ENCODE assay signal across 16 cellular contexts in genomic region chr6:3376888-3377535, GRCh38.
DNase-seq lines count a peak whose midpoint lies in the region; TF ChIP-seq lines count a peak whose summit lies in the region.
"Had no signal": no experiment of that assay in that cellular context is flagged by ENCODE, and none has a peak within 500 bp of the region (broad histone marks: within the 10 kb centered on the region; RNA-seq: fewer than 3 reads in every experiment).

No MANE protein-coding gene starts in this region.

- H3K18ac ChIP-seq in H9 (ENCODE audit: insufficient read length, low read depth, low read length) = peak overlapping the region; percentile 6

- H3K56ac ChIP-seq in H9 (ENCODE audit: insufficient read length, low read depth, low read length) = no peak overlapping the region

- H3K23ac ChIP-seq in H9 (ENCODE audit: insufficient read length, low read depth, low read length) = no peak overlapping the region

- H2BK15ac ChIP-seq in H9 (ENCODE audit: low read depth, low read length) = no peak overlapping the region

- in situ Hi-C loops in GM13977 (cut with MboI; ENCODE audit: low pct_unique_long_range_greater_than_20kb, low sequenced_read_pairs, unreplicated experiment) (no loop called here), KBM-7 (cut with MboI; ENCODE audit: low pct_unique_long_range_greater_than_20kb, low sequenced_read_pairs) (no loop called here)

- H3K4me3 ChIP-seq in esophagus (ENCODE audit: low read depth in 1 of 2, low read length in 2 of 2) = no peak overlapping the region
- no peak overlapping the region for H3K4me3 ChIP-seq in sigmoid colon
- H3K4me3 ChIP-seq: heart right ventricle had no signal

- DNase-seq in H9 = no peak
- DNase-seq in NCI-H82 treated with DMSO at 0.1 percent for 48 hours (lab: John Stamatoyannopoulos, UW; ENCODE audit: unreplicated experiment) = peak; percentile 28
- DNase-seq in sigmoid colon = peak; percentile 61
- no peak for DNase-seq in GM13977 (ENCODE audit: low spot score)
- no peak for DNase-seq in KBM-7
- DNase-seq in 8988T = no peak
- DNase-seq in kidney glomerular epithelial cell (lab: John Stamatoyannopoulos, UW) = no peak
- DNase-seq: activated T-cell treated with anti-CD3 and anti-CD28 coated beads, Interleukin-2, amount 50 U/mL, for 72 hours; AML-193; cerebellar nuclear complex; HCEC 1CT; heart right ventricle; midbrain; OCI-M1 had no signal

- H3K36me3 ChIP-seq in esophagus (ENCODE audit: control insufficient read depth in 2 of 2, insufficient read depth in 2 of 2, low read length in 1 of 2) (peaks cover 0 to 8% of the 10 kb centered on the region in 2 donors), sigmoid colon (no peaks in the 10 kb centered on the region)
- H3K36me3 ChIP-seq: heart right ventricle had no signal

- H2BK20ac ChIP-seq in H9 (ENCODE audit: low read depth, low read length, poor library complexity, severe bottlenecking) = no peak overlapping the region

- no peaks in the 10 kb centered on the region for H3K79me1 ChIP-seq in H9 (ENCODE audit: insufficient read depth, low read depth, low read length, poor library complexity, severe bottlenecking)

- H2BK12ac ChIP-seq in H9 (ENCODE audit: insufficient read length, low read depth, low read length) = no peak overlapping the region

- no peak for TF ChIP-seq EP300 in sigmoid colon (IDR thresholded peaks at IDR 0.05)

- H3K4me1 ChIP-seq in H9 (ENCODE audit: insufficient read depth, low read length) = no peaks in the 10 kb centered on the region
- peaks cover 5 to 23% of the 10 kb centered on the region in 2 donors for H3K4me1 ChIP-seq in esophagus (ENCODE audit: control insufficient read depth in 2 of 2, insufficient read depth in 2 of 2, low read length in 1 of 2)
- peaks cover 0 to 32% (median 3%) of the 10 kb centered on the region in 4 donors for H3K4me1 ChIP-seq in sigmoid colon

- H4K8ac ChIP-seq in H9 (replicated peaks; ENCODE audit: insufficient read length, low read depth, low read length) = no peak overlapping the region

- no peaks in the 10 kb centered on the region for H3K79me2 ChIP-seq in H9 (ENCODE audit: insufficient read depth, low read length)

- WGBS in H9 (ENCODE audit: extremely low coverage, insufficient read length, low lambda C conversion rate) = no CpG with 5 or more reads among the region's 3 CpGs
- 66 to 76% methylated on average over 3 of the region's 3 CpGs for WGBS in esophagus, 2 donors
- 62 to 77% methylated on average over 3 of the region's 3 CpGs for WGBS in sigmoid colon, 2 donors

- H3K27me3 Mint-ChIP-seq in H9 (ENCODE audit: low read depth) = no peaks in the 10 kb centered on the region

- H4K91ac ChIP-seq in H9 (ENCODE audit: insufficient read length, low read depth, low read length) = no peak overlapping the region

- no peaks in the 10 kb centered on the region for H3K9me3 ChIP-seq in H9 (ENCODE audit: control insufficient read depth, low read depth, low read length)
- H3K9me3 ChIP-seq in esophagus (ENCODE audit: control insufficient read depth in 2 of 2, insufficient read depth in 1 of 2, low read depth in 1 of 2, low read length in 1 of 2) = no peaks in the 10 kb centered on the region
- H3K9me3 ChIP-seq in sigmoid colon = no peaks in the 10 kb centered on the region
- H3K9me3 ChIP-seq: heart right ventricle had no signal

- H2AK5ac ChIP-seq in H9 (ENCODE audit: insufficient read length, low read length) = no peak overlapping the region

- no peak overlapping the region for H3K14ac ChIP-seq in H9 (ENCODE audit: insufficient read depth, low read length)

- H3K27me3 ChIP-seq in H9 (ENCODE audit: insufficient read depth, low read length) (no peaks in the 10 kb centered on the region), esophagus (ENCODE audit: control insufficient read depth in 1 of 2, insufficient read depth in 2 of 2, low read length in 2 of 2) (no peaks in the 10 kb centered on the region), sigmoid colon (no peaks in the 10 kb centered on the region)
- H3K27me3 ChIP-seq: heart right ventricle had no signal

- H3K4me2 ChIP-seq in H9 (ENCODE audit: insufficient read depth, insufficient read length, low read length) = no peak overlapping the region

- intact Hi-C loops in sigmoid colon (cut with DNase I) = no loop called here

- H3K36me3 Mint-ChIP-seq in H9 (ENCODE audit: insufficient read depth in 1 of 3, low read depth in 3 of 3) = peaks cover 0 to 2% (median 0%) of the 10 kb centered on the region in 3 experiments; a peak in 2 of 7 replicates

- no peak overlapping the region for H3K27ac ChIP-seq in H9 (ENCODE audit: insufficient read length, low read depth, low read length)
- H3K27ac ChIP-seq in esophagus (ENCODE audit: low read depth in 2 of 2, low read length in 1 of 2) = peak overlapping the region; percentile 24 to 81
- peak overlapping the region in 2 of 4 donors; percentile 21 to 25 for H3K27ac ChIP-seq in sigmoid colon
- H3K27ac ChIP-seq: heart right ventricle had no signal

- H2AFZ ChIP-seq in H9 (ENCODE audit: low read length) = no peak overlapping the region

- H3K23me2 ChIP-seq in H9 (ENCODE audit: insufficient read length, low read depth, low read length, poor library complexity, severe bottlenecking) = no peaks in the 10 kb centered on the region

- no peak overlapping the region for H3K9ac ChIP-seq in H9 (ENCODE audit: extremely low read depth, insufficient read length, low read length)

- TF ChIP-seq CTCF in H9 (conservative IDR thresholded peaks at IDR 0.05) (no peak), sigmoid colon (IDR thresholded peaks at IDR 0.05) (no peak), GM13977 (IDR thresholded peaks at IDR 0.05; ENCODE audit: extremely low read depth, insufficient read depth, missing control alignments) (no peak)

- H3T11ph ChIP-seq in H9 (ENCODE audit: low read length) = no peak overlapping the region

- H4K20me1 ChIP-seq in H9 (ENCODE audit: control insufficient read depth, insufficient read depth, insufficient read length) = no peaks in the 10 kb centered on the region

- no peak overlapping the region for H3K4ac ChIP-seq in H9 (ENCODE audit: low read depth, low read length)

- no peak overlapping the region for H3K27ac Mint-ChIP-seq in H9
- H3K27ac Mint-ChIP-seq: activated CD8-positive, alpha-beta T cell treated with anti-CD3 and anti-CD28 coated beads for 36 hours; activated T-cell treated with anti-CD3 and anti-CD28 coated beads, Interleukin-2, amount 50 U/mL, for 72 hours had no signal

- TF ChIP-seq POLR2A in sigmoid colon (IDR thresholded peaks at IDR 0.05) = no peak

- H4K5ac ChIP-seq in H9 (ENCODE audit: insufficient read length, low read depth, low read length) = no peak overlapping the region

- H3K9me3 Mint-ChIP-seq in H9 = no peaks in the 10 kb centered on the region
- H3K9me3 Mint-ChIP-seq: activated CD8-positive, alpha-beta T cell treated with anti-CD3 and anti-CD28 coated beads for 36 hours; activated T-cell treated with anti-CD3 and anti-CD28 coated beads, Interleukin-2, amount 50 U/mL, for 72 hours had no signal

- no peak overlapping the region for H2BK5ac ChIP-seq in H9 (ENCODE audit: insufficient read length, low read length)

- H2BK120ac ChIP-seq in H9 (ENCODE audit: low read depth, low read length, poor library complexity, severe bottlenecking) = no peak overlapping the region

- H3K4me1 Mint-ChIP-seq in H9 = peaks cover 20 to 21% of the 10 kb centered on the region in 2 experiments

- no peak overlapping the region for H3K4me3 Mint-ChIP-seq in H9
- H3K4me3 Mint-ChIP-seq: activated CD8-positive, alpha-beta T cell treated with anti-CD3 and anti-CD28 coated beads for 36 hours; activated T-cell treated with anti-CD3 and anti-CD28 coated beads, Interleukin-2, amount 50 U/mL, for 72 hours had no signal

Comparison
In these comparisons a context has a peak if more than half of its experiments do, and no peak if none do; other contexts are left out.
1. DNase-seq: peak in NCI-H82 treated with DMSO at 0.1 percent for 48 hours (single experiment) and sigmoid colon (single experiment); none in H9 (single experiment), GM13977 (single experiment), KBM-7 (single experiment), 8988T (single experiment) and kidney glomerular epithelial cell (single experiment).